17 cellular contexts compared by ENCODE assay signal in the genomic region with DNA sequence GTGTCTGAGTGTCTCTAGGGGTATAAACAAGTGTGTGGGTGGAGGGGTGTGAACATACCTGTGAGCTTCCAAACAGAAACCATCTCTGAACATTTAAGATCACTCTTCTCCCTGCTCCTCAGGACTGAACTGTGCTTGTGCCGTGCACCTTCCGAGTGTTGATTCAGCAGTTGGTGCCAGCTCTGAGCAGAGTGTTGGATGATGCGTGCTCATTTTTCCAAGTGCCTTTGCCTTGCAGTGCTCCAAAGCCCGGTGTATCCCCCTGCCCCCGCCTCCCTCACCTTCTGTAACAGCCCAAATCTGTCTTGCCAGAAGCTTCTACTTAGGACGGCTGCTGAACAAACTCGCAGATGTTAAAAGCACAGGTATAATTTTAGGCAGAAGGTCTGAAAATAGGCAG. TPM values are rescaled to one million over a fixed set of nuclear protein-coding genes. Genes with fewer than 3 reads are reported as not detected.
DNase-seq lines count a peak whose midpoint lies in the region; ATAC-seq and TF ChIP-seq lines count a peak whose summit lies in the region.
"Had no signal": no experiment of that assay in that cellular context is flagged by ENCODE, and none has a peak within 500 bp of the region (broad histone marks: within the 10 kb centered on the region; RNA-seq: fewer than 3 reads in every experiment).

No MANE protein-coding gene starts in this region.

- POLR2A ChIA-PET in HEK293 (lab: Yijun Ruan, JAX) = no interaction called here

- TF ChIP-seq CTCF in HEK293 (tag by site-specific recombination; IDR thresholded peaks at IDR 0.05) (no peak), esophagus muscularis mucosa (IDR thresholded peaks at IDR 0.05) (no peak)

- no peak overlapping the region for H3K4me3 Mint-ChIP-seq in stimulated activated naive B cell treated with anti-CD40 and anti-IgM and Interleukin-4, amounts not matched to agents 10 μg/mL and 1 μg/mL and 100 μg/mL, for 72 hours
- H3K4me3 Mint-ChIP-seq: CD8-positive, alpha-beta memory T cell had no signal

- H3K36me3 Mint-ChIP-seq in stimulated activated naive B cell treated with anti-CD40 and anti-IgM and Interleukin-4, amounts not matched to agents 10 μg/mL and 1 μg/mL and 100 μg/mL, for 72 hours = no peaks in the 10 kb centered on the region
- H3K36me3 Mint-ChIP-seq: CD8-positive, alpha-beta memory T cell had no signal

- H3K9me3 ChIP-seq in HEK293 (ENCODE audit: control insufficient read depth, insufficient read depth, low read depth, low read length) (no peaks in the 10 kb centered on the region), esophagus muscularis mucosa (no peaks in the 10 kb centered on the region), right cardiac atrium (ENCODE audit: control insufficient read depth, low read length) (no peaks in the 10 kb centered on the region)

- H3K36me3 ChIP-seq in HEK293 (ENCODE audit: control insufficient read depth in 2 of 2, insufficient read depth in 1 of 2, low read length in 2 of 2) (no peaks in the 10 kb centered on the region), esophagus muscularis mucosa (no peaks in the 10 kb centered on the region)

- peaks cover 0 to 7% of the 10 kb centered on the region in 2 donors for H3K9me3 Mint-ChIP-seq in stimulated activated naive B cell treated with anti-CD40 and anti-IgM and Interleukin-4, amounts not matched to agents 10 μg/mL and 1 μg/mL and 100 μg/mL, for 72 hours

- intact Hi-C loops in esophagus muscularis mucosa (cut with DNase I) = loop anchor here (5.0 kb wide), 1 partner anchor 59 kb away; no protein-coding TSS in a partner anchor
- intact Hi-C loops in right cardiac atrium (cut with DNase I) = no loop called here

- 43% methylated on average over 7 of the region's 7 CpGs for WGBS in esophagus muscularis mucosa
- 29% methylated on average over 7 of the region's 7 CpGs for WGBS in right cardiac atrium

- no peak overlapping the region for H3K27ac Mint-ChIP-seq in stimulated activated naive B cell treated with anti-CD40 and anti-IgM and Interleukin-4, amounts not matched to agents 10 μg/mL and 1 μg/mL and 100 μg/mL, for 72 hours
- H3K27ac Mint-ChIP-seq: CD8-positive, alpha-beta memory T cell had no signal

- H3K27me3 ChIP-seq in esophagus muscularis mucosa (peaks cover 0 to 18% (median 2%) of the 10 kb centered on the region in 4 donors), right cardiac atrium (ENCODE audit: control insufficient read depth, insufficient read depth) (no peaks in the 10 kb centered on the region)

- H3K27ac ChIP-seq in HEK293 (ENCODE audit: extremely low read depth, low read depth, low read length) = no peak overlapping the region
- H3K27ac ChIP-seq in esophagus muscularis mucosa (replicated peaks in 1 of 4) = peak overlapping the region; percentile 44 to 72 (median 52)
- no peak overlapping the region for H3K27ac ChIP-seq in right cardiac atrium (ENCODE audit: low read length)

- H3K4me3 ChIP-seq in HEK293 (ENCODE audit: low read depth, low read length) = no peak overlapping the region
- H3K4me3 ChIP-seq in esophagus muscularis mucosa = peak overlapping the region in 3 of 4 donors; percentile 22 to 80 (median 77)
- H3K4me3 ChIP-seq in right cardiac atrium (ENCODE audit: low read length) = no peak overlapping the region

- H3K4me1 ChIP-seq in HEK293 (ENCODE audit: control insufficient read depth, insufficient read depth, low read length) (no peaks in the 10 kb centered on the region), esophagus muscularis mucosa (peaks cover 10 to 87% (median 75%) of the 10 kb centered on the region in 4 donors), right cardiac atrium (ENCODE audit: control insufficient read depth, insufficient read depth, low read length) (no peaks in the 10 kb centered on the region)

- CTCF ChIA-PET in HEK293 (lab: Yijun Ruan, JAX) = no interaction called here

- no peak for TF ChIP-seq EP300 in esophagus muscularis mucosa (IDR thresholded peaks at IDR 0.05)

- DNase-seq in NCI-H1105 treated with DMSO at 0.1 percent for 48 hours (lab: John Stamatoyannopoulos, UW) (peak; percentile 70), esophagus muscularis mucosa (ENCODE audit: extremely low spot score) (no peak), right cardiac atrium (peak; percentile 22 to 66 (median 64))
- DNase-seq in activated effector memory CD4-positive, alpha-beta T cell treated with anti-CD3 and anti-CD28 coated beads, Interleukin-2, amount 50 U/mL, for 16 hours = no peak
- no peak for DNase-seq in stimulated activated naive B cell treated with anti-CD40 and anti-IgM and Interleukin-4, amounts not matched to agents 10 μg/mL and 1 μg/mL and 100 μg/mL, for 72 hours
- DNase-seq: ACHN; CD8-positive, alpha-beta memory T cell; DMS79; KG1; NCI-H1436; NCI-H2029 treated with DMSO at 0.1 percent for 48 hours; NCI-H510A; NCI-H748 treated with DMSO at 0.1 percent for 48 hours; RPMI8226 had no signal

- ATAC-seq in right cardiac atrium (peak; percentile 78 to 84), GM18907 (IDR thresholded peaks at IDR 0.05; ENCODE audit: unreplicated experiment) (no peak)
- no peak for ATAC-seq in stimulated activated naive B cell treated with anti-CD40 and anti-IgM and Interleukin-4, amounts not matched to agents 10 μg/mL and 1 μg/mL and 100 μg/mL, for 72 hours (replicated peaks)

- H3K27me3 Mint-ChIP-seq in stimulated activated naive B cell treated with anti-CD40 and anti-IgM and Interleukin-4, amounts not matched to agents 10 μg/mL and 1 μg/mL and 100 μg/mL, for 72 hours = peaks cover 46 to 50% of the 10 kb centered on the region in 2 donors

- TF ChIP-seq POLR2A in esophagus muscularis mucosa (IDR thresholded peaks at IDR 0.05; ENCODE audit: low read depth) = no peak

- peaks cover 0 to 5% of the 10 kb centered on the region in 2 donors for H3K4me1 Mint-ChIP-seq in stimulated activated naive B cell treated with anti-CD40 and anti-IgM and Interleukin-4, amounts not matched to agents 10 μg/mL and 1 μg/mL and 100 μg/mL, for 72 hours

TF ChIP-seq in HEK293, 187 proteins besides CTCF, POLR2A, EP300 and RAD21:
- peak; percentile 74; the same call in 1 of the 2 replicates for TF ChIP-seq ZBTB17 (tag by site-specific recombination; IDR thresholded peaks at IDR 0.05)
- TF ChIP-seq ZNF146 (tag by site-specific recombination; IDR thresholded peaks at IDR 0.05) = no peak

RNA-seq across cellular contexts. Expression of a gene that starts 4.4 kb away (rescaled TPM):
- 10 to 100 TPM; 24.7 to 47.9 (median 30.4) TPM for total RNA-seq in esophagus muscularis mucosa
- 1 to 10 TPM in 2 of 4 donors, under 1 TPM in 2; 0.39 to 5.4 (median 0.77) TPM for total RNA-seq in right cardiac atrium
- 0.48 TPM for polyA plus RNA-seq in right cardiac atrium
- total RNA-seq: CD8-positive, alpha-beta memory T cell; HT-29 had no signal

Comparison
In these comparisons a context has a peak if more than half of its experiments do, and no peak if none do; other contexts are left out.
1. H3K27ac ChIP-seq: peak in esophagus muscularis mucosa (4 of 4); none in HEK293 (single experiment) and right cardiac atrium (single experiment).
2. H3K4me3 ChIP-seq: peak in esophagus muscularis mucosa (3 of 4); none in HEK293 (single experiment) and right cardiac atrium (single experiment).
3. DNase-seq: peak in NCI-H1105 treated with DMSO at 0.1 percent for 48 hours (single experiment) and right cardiac atrium (3 of 3); none in esophagus muscularis mucosa (single experiment), activated effector memory CD4-positive, alpha-beta T cell treated with anti-CD3 and anti-CD28 coated beads, Interleukin-2, amount 50 U/mL, for 16 hours (single experiment) and stimulated activated naive B cell treated with anti-CD40 and anti-IgM and Interleukin-4, amounts not matched to agents 10 μg/mL and 1 μg/mL and 100 μg/mL, for 72 hours (single experiment).
4. ATAC-seq: peak in right cardiac atrium (2 of 2); none in stimulated activated naive B cell treated with anti-CD40 and anti-IgM and Interleukin-4, amounts not matched to agents 10 μg/mL and 1 μg/mL and 100 μg/mL, for 72 hours (0 of 2) and GM18907 (single experiment).
5. RNA of a gene that starts 4.4 kb away (total RNA-seq): 24.7 to 47.9 TPM in esophagus muscularis mucosa; 0.39 to 5.4 TPM in right cardiac atrium; every median in the first group is over 4 times any median in the second.